ENCODE assay signal across 1 cellular context in genomic region chr4:186191266-186192067, GRCh38.
TF ChIP-seq lines count a peak whose summit lies in the region.

Gene CYP4V2 (plus strand): TSS chr4:186191567. CDS start chr4:186191824, 257 bp downstream.

TF ChIP-seq in K562, 482 proteins besides CTCF, POLR2A, EP300 and RAD21 (continued from another document and continues in another):
- peak in 1 of 2 experiments; percentile 9; a peak in 1 of 4 replicates for TF ChIP-seq ZMIZ1 (IDR thresholded peaks at IDR 0.05; ENCODE audit: low read depth in 2 of 2, low read length in 2 of 2)
- no peak for TF ChIP-seq MCM2 (IDR thresholded peaks at IDR 0.05; ENCODE audit: low read depth)
- TF ChIP-seq USF2 (CRISPR knock-in tag; IDR thresholded peaks at IDR 0.05), result no peak
- peak; percentile 73 for TF ChIP-seq ZNF511 (CRISPR knock-in tag; IDR thresholded peaks at IDR 0.05)
- 0 out of 3 replicates have a peak, but pooled peaks of 1 of the 2 experiments have one; percentile 15 for TF ChIP-seq CBX3 (IDR thresholded peaks at IDR 0.05; ENCODE audit: borderline replicate concordance in 1 of 2, low read length in 2 of 2)
- TF ChIP-seq MIER1 (IDR thresholded peaks at IDR 0.05; ENCODE audit: low read depth), result no peak
- TF ChIP-seq ZBTB2 (IDR thresholded peaks at IDR 0.05), result 0 out of 2 replicates have a peak, but pooled peaks have one; percentile 43
- peak; percentile 99 for TF ChIP-seq RBM25 (IDR thresholded peaks at IDR 0.05; ENCODE audit: low read depth, low read length, severe bottlenecking)
- peak; percentile 50 to 83; a peak in 3 of 4 replicates for TF ChIP-seq MNT (conservative IDR thresholded peaks at IDR 0.05)
- no peak for TF ChIP-seq PYGO2 (tag; IDR thresholded peaks at IDR 0.05)
- TF ChIP-seq CHD2 (IDR thresholded peaks at IDR 0.05; ENCODE audit: low read depth, low read length), result no peak
- no peak for TF ChIP-seq ZNF561 (CRISPR knock-in tag; conservative IDR thresholded peaks at IDR 0.05)
- no peak for TF ChIP-seq ZKSCAN8 (CRISPR knock-in tag; IDR thresholded peaks at IDR 0.05)
- TF ChIP-seq FOXP4 (CRISPR knock-in tag; IDR thresholded peaks at IDR 0.05; ENCODE audit: borderline replicate concordance), result no peak
- peak; percentile 92 for TF ChIP-seq KAT7 (CRISPR knock-in tag; IDR thresholded peaks at IDR 0.05; ENCODE audit: borderline replicate concordance)
- TF ChIP-seq BCOR (IDR thresholded peaks at IDR 0.05), result peak; percentile 19; the same call in 1 of the 2 replicates
- TF ChIP-seq ZNF146 (CRISPR knock-in tag; IDR thresholded peaks at IDR 0.05; ENCODE audit: unreplicated experiment), result no peak
- TF ChIP-seq ZNF79 (CRISPR knock-in tag; IDR thresholded peaks at IDR 0.05; ENCODE audit: low read depth), result no peak
- peak; percentile 91 for TF ChIP-seq RBFOX2 (IDR thresholded peaks at IDR 0.05; ENCODE audit: low read depth, low read length)
- TF ChIP-seq POLR2AphosphoS5 (IDR thresholded peaks at IDR 0.05; ENCODE audit: control insufficient read depth, insufficient read depth, low read depth, low read length), result peak; percentile 30
- no peak for TF ChIP-seq MCM7 (IDR thresholded peaks at IDR 0.05)
- TF ChIP-seq ZNF121 (CRISPR knock-in tag; conservative IDR thresholded peaks at IDR 0.05), result no peak
- no peak for TF ChIP-seq MCM5 (IDR thresholded peaks at IDR 0.05; ENCODE audit: low read depth)
- TF ChIP-seq ZNF232 (CRISPR knock-in tag; IDR thresholded peaks at IDR 0.05), result no peak
- no peak for TF ChIP-seq U2AF2 (optimal IDR thresholded peaks at IDR 0.05; ENCODE audit: low read depth, low read length)
- TF ChIP-seq MBD1 (CRISPR knock-in tag; IDR thresholded peaks at IDR 0.05), result no peak
- TF ChIP-seq TAF7 (tag; IDR thresholded peaks at IDR 0.05), result peak; percentile 51; the same call in 1 of the 2 replicates
- TF ChIP-seq TRIM28 (IDR thresholded peaks at IDR 0.05), result no peak
- TF ChIP-seq SRSF7 (optimal IDR thresholded peaks at IDR 0.05; ENCODE audit: low read depth, low read length), result no peak
- peak; percentile 27 to 82 for TF ChIP-seq E2F6 (IDR thresholded peaks at IDR 0.05; ENCODE audit: borderline replicate concordance in 1 of 2, extremely low read depth in 1 of 2, insufficient read depth in 1 of 2, insufficient read length in 1 of 2, low read depth in 1 of 2, low read length in 1 of 2, poor library complexity in 1 of 2, severe bottlenecking in 1 of 2)
- no peak for TF ChIP-seq DDX20 (tag; IDR thresholded peaks at IDR 0.05; ENCODE audit: low read depth)
- TF ChIP-seq MAFK (IDR thresholded peaks at IDR 0.05; ENCODE audit: low read length), result no peak
- no peak for TF ChIP-seq NFATC3 (IDR thresholded peaks at IDR 0.05)
- no peak for TF ChIP-seq ZNF699 (CRISPR knock-in tag; IDR thresholded peaks at IDR 0.05; ENCODE audit: insufficient replicate concordance)
- TF ChIP-seq ZBTB43 (CRISPR knock-in tag; IDR thresholded peaks at IDR 0.05), result peak; percentile 79; the same call in 1 of the 2 replicates
- peak in 1 of 2 experiments; percentile 70; a peak in 1 of 4 replicates for TF ChIP-seq TEAD1 (CRISPR knock-in tag; IDR thresholded peaks at IDR 0.05)
- no peak; the same call in 1 of the 2 replicates for TF ChIP-seq SMARCE1 (IDR thresholded peaks at IDR 0.05)
- TF ChIP-seq TSHZ1 (CRISPR knock-in tag; IDR thresholded peaks at IDR 0.05), result no peak
- no peak for TF ChIP-seq SMARCB1 (IDR thresholded peaks at IDR 0.05; ENCODE audit: insufficient read length, low read depth)
- TF ChIP-seq FOXK1 (CRISPR knock-in tag; IDR thresholded peaks at IDR 0.05; ENCODE audit: borderline replicate concordance), result no peak
- TF ChIP-seq ZKSCAN3 (CRISPR knock-in tag; IDR thresholded peaks at IDR 0.05), result no peak
- peak; percentile 70; the same call in 1 of the 2 replicates for TF ChIP-seq HMGXB4 (CRISPR knock-in tag; IDR thresholded peaks at IDR 0.05)
- TF ChIP-seq TEAD4 (IDR thresholded peaks at IDR 0.05; ENCODE audit: low read length), result no peak
- TF ChIP-seq TEAD4 (CRISPR knock-in tag; IDR thresholded peaks at IDR 0.05; ENCODE audit: borderline replicate concordance), result no peak
